In genomic region chr1:184973308-184974085, GRCh38 we compare ENCODE assay signal across 8 cellular contexts. TPM values are rescaled to one million over a fixed set of nuclear protein-coding genes. Genes with fewer than 3 reads are reported as not detected.
DNase-seq lines count a peak whose midpoint lies in the region; ATAC-seq and TF ChIP-seq lines count a peak whose summit lies in the region.

No MANE protein-coding gene starts in this region.

- H3K27me3 Mint-ChIP-seq in activated T-helper 1 cell treated with anti-CD3 and anti-CD28 coated beads, Interleukin-12 subunit alpha, Interleukin-12 subunit beta, Interleukin-2, Interleukin-4 antibody, amounts not matched to agents 30 ng/mL and 10 ng/mL and 1 ng/mL, durations not matched to agents 14 hours and 24 hours and 36 hours (ENCODE audit: insufficient read depth): peaks cover 15% of the 10 kb centered on the region

- H3K4me3 Mint-ChIP-seq in activated T-helper 1 cell treated with anti-CD3 and anti-CD28 coated beads, Interleukin-12 subunit alpha, Interleukin-12 subunit beta, Interleukin-2, Interleukin-4 antibody, amounts not matched to agents 30 ng/mL and 10 ng/mL and 1 ng/mL, durations not matched to agents 14 hours and 24 hours and 36 hours: peak overlapping the region; percentile 90

- peak overlapping the region; percentile 88 for H2AFZ ChIP-seq in neuron (ENCODE audit: low read depth, low read length)

- H3K36me3 ChIP-seq in neuron (ENCODE audit: insufficient read depth, low read length) (no peaks in the 10 kb centered on the region), suprapubic skin (no peaks in the 10 kb centered on the region)

- H3K4me1 Mint-ChIP-seq in activated T-helper 1 cell treated with anti-CD3 and anti-CD28 coated beads, Interleukin-12 subunit alpha, Interleukin-12 subunit beta, Interleukin-2, Interleukin-4 antibody, amounts not matched to agents 30 ng/mL and 10 ng/mL and 1 ng/mL, durations not matched to agents 14 hours and 24 hours and 36 hours (ENCODE audit: low read depth): peaks cover 66% of the 10 kb centered on the region

- H3K27ac ChIP-seq in suprapubic skin: peak overlapping the region; percentile 82

- ATAC-seq in GM19328 (IDR thresholded peaks at IDR 0.05; ENCODE audit: unreplicated experiment) (peak; percentile 59), HG03442 (IDR thresholded peaks at IDR 0.05; ENCODE audit: unreplicated experiment) (peak; percentile 56)

- TF ChIP-seq CTCF in suprapubic skin (IDR thresholded peaks at IDR 0.05): no peak

- H3K27me3 ChIP-seq in neuron (ENCODE audit: insufficient read depth, low read length): peaks cover 56% of the 10 kb centered on the region
- H3K27me3 ChIP-seq in suprapubic skin: no peaks in the 10 kb centered on the region

- no peaks in the 10 kb centered on the region for H3K4me1 ChIP-seq in neuron (ENCODE audit: insufficient read depth, low read length)
- H3K4me1 ChIP-seq in suprapubic skin: peaks cover 20% of the 10 kb centered on the region

- no peak for TF ChIP-seq EP300 in suprapubic skin (IDR thresholded peaks at IDR 0.05)

- peak overlapping the region; percentile 95 for H3K27ac Mint-ChIP-seq in activated T-helper 1 cell treated with anti-CD3 and anti-CD28 coated beads, Interleukin-12 subunit alpha, Interleukin-12 subunit beta, Interleukin-2, Interleukin-4 antibody, amounts not matched to agents 30 ng/mL and 10 ng/mL and 1 ng/mL, durations not matched to agents 14 hours and 24 hours and 36 hours

- intact Hi-C loops in activated T-helper 1 cell treated with anti-CD3 and anti-CD28 coated beads, Interleukin-12 subunit alpha, Interleukin-12 subunit beta, Interleukin-2, Interleukin-4 antibody, amounts not matched to agents 30 ng/mL and 10 ng/mL and 1 ng/mL, durations not matched to agents 14 hours and 24 hours and 36 hours (cut with micrococcal nuclease): loop anchor here (1.0 to 10.0 kb wide), 15 partner anchors 9 to 1496 kb away; partner anchors contain the start of genes C1orf21, EDEM3, IVNS1ABP and RNF2

- H3K36me3 Mint-ChIP-seq in activated T-helper 1 cell treated with anti-CD3 and anti-CD28 coated beads, Interleukin-12 subunit alpha, Interleukin-12 subunit beta, Interleukin-2, Interleukin-4 antibody, amounts not matched to agents 30 ng/mL and 10 ng/mL and 1 ng/mL, durations not matched to agents 14 hours and 24 hours and 36 hours (ENCODE audit: low read depth): peaks cover 8% of the 10 kb centered on the region

- peak overlapping the region; percentile 46 for H3K4me3 ChIP-seq in neuron (ENCODE audit: low read length)
- peak overlapping the region; percentile 85 for H3K4me3 ChIP-seq in suprapubic skin

- WGBS in suprapubic skin: 2% methylated on average over 42 of the region's 42 CpGs

- H3K9me3 ChIP-seq in neuron (ENCODE audit: low read length) (no peaks in the 10 kb centered on the region), suprapubic skin (no peaks in the 10 kb centered on the region)

- peak in 1 of 2 donors; percentile 13 for TF ChIP-seq POLR2A in suprapubic skin (IDR thresholded peaks at IDR 0.05)

- DNase-seq in CD1c-positive myeloid dendritic cell (ENCODE audit: extremely low spot score) (peak; percentile 86), OCI-M1 (lab: John Stamatoyannopoulos, UW) (peak; percentile 94), fibroblast of the conjunctiva (ENCODE audit: low read depth) (peak; percentile 79), suprapubic skin (ENCODE audit: low spot score in 2 of 2) (peak in 1 of 2 donors; percentile 66)
- DNase-seq in activated T-helper 1 cell treated with anti-CD3 and anti-CD28 coated beads, Interleukin-12 subunit alpha, Interleukin-12 subunit beta, Interleukin-2, Interleukin-4 antibody, amounts not matched to agents 30 ng/mL and 10 ng/mL and 1 ng/mL, durations not matched to agents 14 hours and 24 hours and 36 hours (ENCODE audit: low spot score): no peak

- H3K9me3 Mint-ChIP-seq in activated T-helper 1 cell treated with anti-CD3 and anti-CD28 coated beads, Interleukin-12 subunit alpha, Interleukin-12 subunit beta, Interleukin-2, Interleukin-4 antibody, amounts not matched to agents 30 ng/mL and 10 ng/mL and 1 ng/mL, durations not matched to agents 14 hours and 24 hours and 36 hours: no peaks in the 10 kb centered on the region

RNA-seq across cellular contexts. Expression of gene NIBAN1, which starts 0.8 kb away (rescaled TPM):
- 17.3 and 19.0 TPM in 2 replicates for total RNA-seq in activated T-helper 1 cell treated with anti-CD3 and anti-CD28 coated beads, Interleukin-12 subunit alpha, Interleukin-12 subunit beta, Interleukin-2, Interleukin-4 antibody, amounts not matched to agents 30 ng/mL and 10 ng/mL and 1 ng/mL, durations not matched to agents 14 hours and 24 hours and 36 hours
- total RNA-seq in suprapubic skin: 10 to 100 TPM; 13.4 to 23.9 (median 18.2) TPM
